In genomic region chr5:14325369-14325768, GRCh38 we compare ENCODE assay signal across 17 cellular contexts.
A peak's percentile ranks its signal among the peaks of the same experiment; 100 is the strongest.
DNase-seq lines count a peak whose midpoint lies in the region; ATAC-seq and TF ChIP-seq lines count a peak whose summit lies in the region.
"Had no signal": no experiment of that assay in that cellular context is flagged by ENCODE, and none has a peak within 500 bp of the region (broad histone marks: within the 10 kb centered on the region; RNA-seq: fewer than 3 reads in every experiment).

No MANE protein-coding gene starts in this region.

- H3K9me3 Mint-ChIP-seq in osteocyte (ENCODE audit: unreplicated experiment): no peaks in the 10 kb centered on the region
- peaks cover 5% of the 10 kb centered on the region for H3K9me3 Mint-ChIP-seq in endodermal cell
- H3K9me3 Mint-ChIP-seq: CD8-positive, alpha-beta memory T cell; IgD-negative memory B cell had no signal

- TF ChIP-seq POLR2A in erythroblast (IDR thresholded peaks at IDR 0.05; ENCODE audit: low read length): no peak

- H3K27ac Mint-ChIP-seq in osteocyte (ENCODE audit: unreplicated experiment) (peak overlapping the region; percentile 11), endodermal cell (no peak overlapping the region)
- H3K27ac Mint-ChIP-seq: CD8-positive, alpha-beta memory T cell; IgD-negative memory B cell had no signal

- TF ChIP-seq CTCF in osteocyte (IDR thresholded peaks at IDR 0.05) (no peak), endodermal cell (conservative IDR thresholded peaks at IDR 0.05) (no peak)

- ATAC-seq in GM21526 (IDR thresholded peaks at IDR 0.05; ENCODE audit: low FRiP score, unreplicated experiment): no peak

- WGBS in endodermal cell (ENCODE audit: insufficient coverage in 1 of 2, insufficient read length in 1 of 2), 2 experiments: 95 to 96% methylated on average over 4 to 7 of the region's 7 CpGs

- no peak overlapping the region for H3K4me3 ChIP-seq in endodermal cell (ENCODE audit: low read length)
- H3K4me3 ChIP-seq: BLaER1, HAP-1 had no signal

- peak; percentile 12 for DNase-seq in NCI-H2171 treated with DMSO at 0.1 percent for 48 hours (lab: John Stamatoyannopoulos, UW)
- DNase-seq in NCI-H2171 (lab: John Stamatoyannopoulos, UW): no peak
- peak; percentile 34 for DNase-seq in M059J (ENCODE audit: low read depth)
- DNase-seq in erythroblast (lab: John Stamatoyannopoulos, UW): peak; percentile 13 to 40
- DNase-seq in osteocyte (ENCODE audit: extremely low spot score, unreplicated experiment): no peak
- DNase-seq in endodermal cell: no peak
- DNase-seq in NCI-H82 treated with DMSO at 0.1 percent for 48 hours (lab: John Stamatoyannopoulos, UW; ENCODE audit: unreplicated experiment): no peak
- DNase-seq: CD8-positive, alpha-beta memory T cell; DMS79 treated with DMSO at 0.1 percent for 48 hours; NCI-H1930; NCI-H524 treated with DMSO at 0.1 percent for 48 hours; OCI-M1; RPMI8226 had no signal

- H3K27me3 Mint-ChIP-seq in osteocyte (ENCODE audit: unreplicated experiment) (no peaks in the 10 kb centered on the region), endodermal cell (ENCODE audit: insufficient read depth) (no peaks in the 10 kb centered on the region)
- H3K27me3 Mint-ChIP-seq: IgD-negative memory B cell had no signal

- H3K36me3 Mint-ChIP-seq in osteocyte (ENCODE audit: unreplicated experiment): peaks cover 26% of the 10 kb centered on the region
- H3K36me3 Mint-ChIP-seq in endodermal cell (ENCODE audit: low read depth): peaks cover 29% of the 10 kb centered on the region

- H3K9ac ChIP-seq in endodermal cell (ENCODE audit: extremely low read depth, low read length, poor library complexity, severe bottlenecking): no peak overlapping the region
- H3K9ac ChIP-seq: BLaER1 had no signal

- H3K27ac ChIP-seq in endodermal cell (ENCODE audit: low read depth, low read length): no peak overlapping the region
- H3K27ac ChIP-seq: BLaER1 had no signal

- H3K4me1 Mint-ChIP-seq in osteocyte (ENCODE audit: unreplicated experiment): peaks cover 19% of the 10 kb centered on the region
- peaks cover 25% of the 10 kb centered on the region for H3K4me1 Mint-ChIP-seq in endodermal cell
- H3K4me1 Mint-ChIP-seq: CD8-positive, alpha-beta memory T cell had no signal

- no peaks in the 10 kb centered on the region for H3K27me3 ChIP-seq in endodermal cell (ENCODE audit: control insufficient read depth, insufficient read depth, low read length, poor library complexity, severe bottlenecking)
- H3K27me3 ChIP-seq: BLaER1 had no signal

- H3K4me3 Mint-ChIP-seq in osteocyte (ENCODE audit: unreplicated experiment): no peak overlapping the region
- H3K4me3 Mint-ChIP-seq in endodermal cell: no peak overlapping the region
- H3K4me3 Mint-ChIP-seq: CD8-positive, alpha-beta memory T cell had no signal

- H3K36me3 ChIP-seq in endodermal cell (ENCODE audit: control insufficient read depth, insufficient read depth, low read length): no peaks in the 10 kb centered on the region

- no peaks in the 10 kb centered on the region for H3K9me3 ChIP-seq in endodermal cell (ENCODE audit: control insufficient read depth, low read length)
- H3K9me3 ChIP-seq: HAP-1 had no signal

- H3K4me1 ChIP-seq in endodermal cell (ENCODE audit: control insufficient read depth, insufficient read depth, low read length): peaks cover 2% of the 10 kb centered on the region
- H3K4me1 ChIP-seq: HAP-1 had no signal

Comparison
In these comparisons a context has a peak if more than half of its experiments do, and no peak if none do; other contexts are left out.
1. DNase-seq: peak in NCI-H2171 treated with DMSO at 0.1 percent for 48 hours (single experiment), M059J (single experiment) and erythroblast (2 of 2); none in NCI-H2171 (single experiment), osteocyte (single experiment), endodermal cell (single experiment) and NCI-H82 treated with DMSO at 0.1 percent for 48 hours (single experiment).